In genomic region chr19:4639531-4640246, GRCh38 we compare ENCODE assay signal across 8 cellular contexts. TPM values are rescaled to one million over a fixed set of nuclear protein-coding genes. Genes with fewer than 3 reads are reported as not detected.
A peak's percentile ranks its signal among the peaks of the same experiment; 100 is the strongest.
DNase-seq lines count a peak whose midpoint lies in the region; ATAC-seq and TF ChIP-seq lines count a peak whose summit lies in the region.

No MANE protein-coding gene starts in this region.

- H3K36me3 ChIP-seq in thoracic aorta, result no peaks in the 10 kb centered on the region

- H3K4me1 ChIP-seq in thoracic aorta (ENCODE audit: control insufficient read depth in 1 of 2, low read depth in 2 of 2), result peaks cover 18 to 24% of the 10 kb centered on the region in 2 donors

- in situ Hi-C loops in astrocyte of the spinal cord (cut with HindIII; ENCODE audit: low sequenced_read_pairs), result no loop called here

- no peaks in the 10 kb centered on the region for H3K9me3 ChIP-seq in thoracic aorta

- H3K27me3 ChIP-seq in thoracic aorta (replicated peaks; ENCODE audit: insufficient read depth), result no peaks in the 10 kb centered on the region

- H3K27ac ChIP-seq in thoracic aorta, result no peak overlapping the region

- H3K4me3 ChIP-seq in astrocyte of the spinal cord (ENCODE audit: low read depth, low read length) (peak overlapping the region; percentile 81), thoracic aorta (peak overlapping the region; percentile 76)

- ATAC-seq in HG03571 (IDR thresholded peaks at IDR 0.05; ENCODE audit: unreplicated experiment) (peak; percentile 7), left lobe of liver (peak; percentile 62), thoracic aorta (ENCODE audit: insufficient number of reproducible peaks, low FRiP score, low read depth) (no peak)

- peak; percentile 69 for DNase-seq in activated effector memory CD4-positive, alpha-beta T cell treated with anti-CD3 and anti-CD28 coated beads, Interleukin-2, amount 50 U/mL, for 16 hours
- no peak for DNase-seq in activated effector memory CD4-positive, alpha-beta T cell treated with Interleukin-2 at 50 U/mL for 16 hours
- no peak for DNase-seq in astrocyte of the spinal cord (ENCODE audit: low read depth, low spot score)
- DNase-seq in left lobe of liver (ENCODE audit: low spot score), result peak; percentile 78
- DNase-seq in thoracic aorta (ENCODE audit: low spot score), result no peak
- no peak for DNase-seq in activated CD4-positive, CD25-positive, alpha-beta regulatory T cell (lab: John Stamatoyannopoulos, UW)
- DNase-seq in 8988T, result no peak

- TF ChIP-seq CTCF in astrocyte of the spinal cord (IDR thresholded peaks at IDR 0.05; ENCODE audit: low read depth, low read length) (no peak), thoracic aorta (IDR thresholded peaks at IDR 0.05) (no peak)

RNA-seq across cellular contexts. Expression of gene TNFAIP8L1, which starts 0.4 kb away (rescaled TPM):
- total RNA-seq in left lobe of liver, result 24.5 TPM
- total RNA-seq in thoracic aorta, result 1 to 10 TPM; 4.2 to 4.3 TPM

RNA-seq across cellular contexts. Expression of gene MYDGF, which starts 30.5 kb away (rescaled TPM):
- 85.4 TPM for total RNA-seq in left lobe of liver
- 10 to 100 TPM; 59.3 to 72.9 TPM for total RNA-seq in thoracic aorta

Comparison
In these comparisons a context has a peak if more than half of its experiments do, and no peak if none do; other contexts are left out.
1. DNase-seq: peak in activated effector memory CD4-positive, alpha-beta T cell treated with anti-CD3 and anti-CD28 coated beads, Interleukin-2, amount 50 U/mL, for 16 hours (single experiment) and left lobe of liver (single experiment); none in activated effector memory CD4-positive, alpha-beta T cell treated with Interleukin-2 at 50 U/mL for 16 hours (single experiment), astrocyte of the spinal cord (single experiment), thoracic aorta (single experiment), activated CD4-positive, CD25-positive, alpha-beta regulatory T cell (0 of 4) and 8988T (single experiment).